Comparison of ENCODE assay signal across 9 cellular contexts in the genomic region with DNA sequence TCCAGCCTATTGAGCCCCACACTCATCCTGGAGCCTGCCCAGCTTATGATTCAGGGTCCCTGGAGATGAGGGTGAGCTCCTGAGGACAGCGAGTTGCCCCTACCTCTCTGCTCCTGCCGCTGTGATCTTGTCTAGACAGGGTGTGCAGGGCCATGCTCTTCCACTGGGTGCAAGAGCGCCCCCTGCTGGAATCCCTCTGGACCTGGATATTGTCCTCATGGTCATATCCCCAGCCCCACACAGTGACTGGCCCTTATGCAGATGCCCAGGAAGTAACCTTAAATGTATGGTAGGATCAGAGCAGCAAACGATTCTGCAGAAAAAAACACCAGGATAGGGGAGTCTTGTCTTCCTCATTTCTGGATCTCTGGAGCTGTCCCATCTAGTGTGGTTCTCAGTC. TPM values are rescaled to one million over a fixed set of nuclear protein-coding genes. Genes with fewer than 3 reads are reported as not detected.
A peak's percentile ranks its signal among the peaks of the same experiment; 100 is the strongest.
DNase-seq lines count a peak whose midpoint lies in the region; ATAC-seq and TF ChIP-seq lines count a peak whose summit lies in the region.
"Not testable (repeated sequence)": the region's sequence is repeated elsewhere in the genome, so short reads cannot be mapped to it uniquely, and the experiment has no call there.
"Had no signal": no experiment of that assay in that cellular context is flagged by ENCODE, and none has a peak within 500 bp of the region (broad histone marks: within the 10 kb centered on the region; RNA-seq: fewer than 3 reads in every experiment).

No MANE protein-coding gene starts in this region.

- H3K27me3 Mint-ChIP-seq in T-cell; activated naive CD4-positive, alpha-beta T cell treated with anti-CD3 and anti-CD28 coated beads, Interleukin-2, amount 10 ng/mL, durations not matched to agents 7 days and 5 days: not testable (repeated sequence)

- TF ChIP-seq CTCF in AG09319 (IDR thresholded peaks at IDR 0.05; ENCODE audit: low read depth, low read length) (peak; percentile 25), GM12873 (IDR thresholded peaks at IDR 0.05; ENCODE audit: insufficient read depth, low read depth, low read length, missing control alignments) (peak; percentile 58), left lung (IDR thresholded peaks at IDR 0.05) (peak; percentile 31 to 32), sigmoid colon (IDR thresholded peaks at IDR 0.05) (peak in 3 of 4 experiments; percentile 6 to 39 (median 19))

- H3K4me1 ChIP-seq in left lung, sigmoid colon: not testable (repeated sequence)

- ATAC-seq in T-cell (replicated peaks in 1 of 4) (peak in 3 of 4 experiments; percentile 31 to 44 (median 41)), esophagus mucosa (peak; percentile 67), left lung (peak; percentile 75)

- H3K4me1 Mint-ChIP-seq in T-cell = peaks cover 17 to 28% (median 19%) of the 10 kb centered on the region in 3 donors
- peaks cover 36% of the 10 kb centered on the region for H3K4me1 Mint-ChIP-seq in activated naive CD4-positive, alpha-beta T cell treated with anti-CD3 and anti-CD28 coated beads, Interleukin-2, amount 10 ng/mL, durations not matched to agents 7 days and 5 days

- H3K4me3 ChIP-seq in left lung, sigmoid colon: not testable (repeated sequence)

- intact Hi-C loops in left lung (cut with DNase I); sigmoid colon (cut with DNase I): not testable (repeated sequence)

- POLR2A ChIA-PET in T-cell (lab: Charles Lee) = not testable (repeated sequence)

- H3K27ac Mint-ChIP-seq in T-cell; activated naive CD4-positive, alpha-beta T cell treated with anti-CD3 and anti-CD28 coated beads, Interleukin-2, amount 10 ng/mL, durations not matched to agents 7 days and 5 days: not testable (repeated sequence)

- 18 to 48% methylated on average over 4 of the region's 4 CpGs for WGBS in sigmoid colon, 2 donors

- not testable (repeated sequence) for DNase-seq in AG09319 (ENCODE audit: extremely low read depth, low read depth); T-cell; left lung; sigmoid colon
- DNase-seq in M059J (ENCODE audit: low read depth) = peak; percentile 4
- DNase-seq in activated naive CD4-positive, alpha-beta T cell treated with anti-CD3 and anti-CD28 coated beads, Interleukin-2, amount 10 ng/mL, durations not matched to agents 7 days and 5 days = peak; percentile 38

- not testable (repeated sequence) for H3K36me3 ChIP-seq in left lung, sigmoid colon

- H3K9me3 Mint-ChIP-seq in T-cell; activated naive CD4-positive, alpha-beta T cell treated with anti-CD3 and anti-CD28 coated beads, Interleukin-2, amount 10 ng/mL, durations not matched to agents 7 days and 5 days: not testable (repeated sequence)

- H3K9me3 ChIP-seq in left lung, sigmoid colon: not testable (repeated sequence)

- not testable (repeated sequence) for H3K36me3 Mint-ChIP-seq in T-cell; activated naive CD4-positive, alpha-beta T cell treated with anti-CD3 and anti-CD28 coated beads, Interleukin-2, amount 10 ng/mL, durations not matched to agents 7 days and 5 days

- CTCF ChIA-PET in T-cell (lab: Charles Lee) = not testable (repeated sequence)
- CTCF ChIA-PET in activated naive CD4-positive, alpha-beta T cell treated with anti-CD3 and anti-CD28 coated beads, Interleukin-2, amount 10 ng/mL, durations not matched to agents 7 days and 5 days (lab: Charles Lee) = interaction anchor here (0.6 to 1.2 kb wide), 3 partner anchors 15 to 119 kb away, joined by 3 to 5 read pairs (median 4); no protein-coding TSS in a partner anchor

- not testable (repeated sequence) for H3K4me3 Mint-ChIP-seq in T-cell; activated naive CD4-positive, alpha-beta T cell treated with anti-CD3 and anti-CD28 coated beads, Interleukin-2, amount 10 ng/mL, durations not matched to agents 7 days and 5 days

- H3K27ac ChIP-seq in left lung, sigmoid colon: not testable (repeated sequence)

- not testable (repeated sequence) for TF ChIP-seq POLR2A in sigmoid colon (IDR thresholded peaks at IDR 0.05)

- TF ChIP-seq EP300 in sigmoid colon (IDR thresholded peaks at IDR 0.05) = not testable (repeated sequence)

- H3K27me3 ChIP-seq in left lung, sigmoid colon: not testable (repeated sequence)

RNA-seq across cellular contexts. Expression of gene AP1B1, which starts 24.4 kb away (rescaled TPM):
- total RNA-seq in M059J (2014; rRNA removed; shearing (Covaris generic)) = 33.8 and 65.6 TPM in 2 replicates
- 10 to 100 TPM; 41.1 to 49.5 (median 47.1) TPM for total RNA-seq in T-cell
- total RNA-seq in esophagus mucosa = 80.8 TPM
- total RNA-seq in left lung = 10 to 100 TPM; 71.6 to 99.1 TPM
- total RNA-seq in sigmoid colon = 10 to 100 TPM; 33.1 to 55.1 (median 41.4) TPM
- polyA plus RNA-seq in sigmoid colon = 10 to 100 TPM; 36.6 to 83.2 (median 52.9) TPM

RNA-seq across cellular contexts. Expression of gene RFPL1, which starts 25.6 kb away (rescaled TPM):
- not detected in 2 replicates for total RNA-seq in M059J (2014; rRNA removed; shearing (Covaris generic))
- under 1 TPM in 1 of 5 donors, not detected in 4; 0.22 TPM for total RNA-seq in T-cell
- not detected for total RNA-seq in esophagus mucosa
- total RNA-seq in left lung = not detected
- total RNA-seq in sigmoid colon = not detected
- polyA plus RNA-seq in sigmoid colon = not detected
- total RNA-seq: renal cortical epithelial cell had no signal
